In the genomic region with DNA sequence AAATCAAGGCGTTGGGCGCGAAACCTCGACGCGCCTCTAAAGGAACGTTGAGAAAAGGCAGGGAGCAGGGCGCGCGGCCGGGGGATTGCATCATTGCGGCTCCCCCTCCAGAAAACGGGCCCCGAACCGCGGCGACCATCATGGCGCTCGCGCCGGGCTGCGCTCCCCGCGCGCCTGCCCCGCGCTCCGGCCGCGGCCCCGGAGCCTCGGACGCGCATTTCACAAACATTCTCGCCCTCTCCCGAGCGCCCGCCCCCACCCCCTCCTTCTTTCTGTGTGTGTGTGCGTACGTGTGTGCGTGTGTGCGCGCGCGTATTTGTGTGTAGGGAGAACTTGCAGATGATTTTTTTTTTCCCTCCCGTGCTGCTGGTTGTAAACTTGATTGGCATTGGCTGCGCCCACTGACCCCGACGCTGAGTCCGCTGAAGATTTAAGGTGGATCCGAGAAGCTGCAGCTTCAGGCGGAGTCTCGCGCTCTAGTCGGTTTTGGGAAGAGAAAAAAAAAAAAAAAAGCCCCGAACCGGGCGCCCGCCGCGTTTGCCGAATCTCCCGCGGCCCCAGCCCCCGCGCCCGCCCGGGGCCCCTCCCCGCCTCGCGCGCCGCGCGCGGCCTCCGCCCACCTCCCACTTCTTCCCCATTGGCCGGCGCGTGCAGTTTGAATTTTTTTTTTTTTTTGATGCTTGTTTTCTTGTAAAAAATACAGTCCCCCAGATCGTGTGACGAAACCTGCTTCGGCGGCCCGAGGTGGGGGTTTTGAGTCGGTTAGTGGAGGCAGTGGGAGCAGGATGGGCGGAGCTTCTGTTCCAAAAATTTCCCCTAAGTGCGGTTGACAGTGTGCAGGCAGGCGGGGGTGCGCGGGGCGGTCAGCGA, we compare ENCODE assay signal across 8 cellular contexts. TPM values are rescaled to one million over a fixed set of nuclear protein-coding genes. Genes with fewer than 3 reads are reported as not detected.
DNase-seq lines count a peak whose midpoint lies in the region; ATAC-seq and TF ChIP-seq lines count a peak whose summit lies in the region.

No MANE protein-coding gene starts in this region.

- no peak for TF ChIP-seq EP300 in esophagus muscularis mucosa (IDR thresholded peaks at IDR 0.05)

- no peaks in the 10 kb centered on the region for H3K9me3 ChIP-seq in PC-9 (ENCODE audit: insufficient read depth, low read depth)
- no peaks in the 10 kb centered on the region for H3K9me3 ChIP-seq in esophagus muscularis mucosa

- POLR2A ChIA-PET in PC-9 (lab: Charles Lee; ENCODE audit: unreplicated experiment), result interaction anchor here (0.6 to 1.0 kb wide), 15 partner anchors 9 to 1076 kb away, joined by 3 to 16 read pairs (median 6); a partner anchor contains a TSS

- peak overlapping the region; percentile 79 for H3K4me3 ChIP-seq in Jurkat, Clone E6-1 (ENCODE audit: low read length)
- H3K4me3 ChIP-seq in PC-9, result peak overlapping the region; percentile 96
- peak overlapping the region; percentile 69 to 76 (median 72) for H3K4me3 ChIP-seq in esophagus muscularis mucosa

- H3K4me2 ChIP-seq in PC-9, result peak overlapping the region; percentile 100

- no peak for TF ChIP-seq CTCF in PC-9 (conservative IDR thresholded peaks at IDR 0.05)
- peak in 1 of 3 experiments; percentile 29 for TF ChIP-seq CTCF in esophagus muscularis mucosa (IDR thresholded peaks at IDR 0.05)

- intact Hi-C loops in PC-9 (cut with micrococcal nuclease; ENCODE audit: unreplicated experiment) (loop anchor here (1.0 to 10.0 kb wide), 6 partner anchors 8 to 479 kb away; a partner anchor contains a TSS), esophagus muscularis mucosa (cut with DNase I) (loop anchor here (5.0 kb wide), 1 partner anchor 62 kb away; a partner anchor contains a TSS)

- BruUV-seq in PC-9 (replicated peaks; lab: Mats Ljungman, UMichigan), result no TSS peak

- no peaks in the 10 kb centered on the region for H3K9me2 ChIP-seq in PC-9 (ENCODE audit: insufficient read depth)

- under 1% methylated on average over 54 of the region's 93 CpGs for WGBS in esophagus muscularis mucosa

- TF ChIP-seq POLR2A in esophagus muscularis mucosa (IDR thresholded peaks at IDR 0.05; ENCODE audit: low read depth), result peak; percentile 71

- peaks cover 41% of the 10 kb centered on the region for H3F3A ChIP-seq in PC-9 (ENCODE audit: insufficient read depth, low read depth)

- DNase-seq in DMS53 (lab: John Stamatoyannopoulos, UW) (peak; percentile 100), PC-9 (peak; percentile 96), esophagus muscularis mucosa (ENCODE audit: extremely low spot score) (peak; percentile 98), myocyte (ENCODE audit: low read depth) (peak; percentile 98)
- DNase-seq in Jurkat, Clone E6-1 (ENCODE audit: low read depth, low spot score), result peak; percentile 99
- peak; percentile 94 to 95 for DNase-seq in activated T-cell treated with anti-CD3 and anti-CD28 coated beads, Interleukin-2, amount 50 U/mL, for 48 hours
- DNase-seq in stimulated activated CD8-positive, alpha-beta memory T cell treated with anti-CD3 and anti-CD28 coated beads, Interleukin-7, amount 100 ng/mL, for 4 hours (ENCODE audit: low read depth in 2 of 2), result peak; percentile 87 to 94

- H3K36me3 ChIP-seq in PC-9 (ENCODE audit: low read depth) (peaks cover 20% of the 10 kb centered on the region), esophagus muscularis mucosa (peaks cover 0 to 19% (median 9%) of the 10 kb centered on the region in 4 donors)

- CTCF ChIA-PET in PC-9 (lab: Charles Lee), result interaction anchor here (0.7 to 3.0 kb wide), 3 partner anchors 12 to 171 kb away, joined by 3 to 17 read pairs (median 6); no protein-coding TSS in a partner anchor

- peak overlapping the region; percentile 80 for H2AFZ ChIP-seq in PC-9

- H3K27ac ChIP-seq in PC-9 (peak overlapping the region; percentile 98), esophagus muscularis mucosa (replicated peaks in 1 of 4) (peak overlapping the region; percentile 98 to 100 (median 99))

- peaks cover 27% of the 10 kb centered on the region for H3K4me1 ChIP-seq in PC-9 (replicated peaks; ENCODE audit: insufficient read depth)
- peaks cover 28 to 43% (median 39%) of the 10 kb centered on the region in 4 donors for H3K4me1 ChIP-seq in esophagus muscularis mucosa

- H3K79me2 ChIP-seq in PC-9 (ENCODE audit: low read depth), result peaks cover 80% of the 10 kb centered on the region

- no peaks in the 10 kb centered on the region for H4K20me1 ChIP-seq in PC-9 (ENCODE audit: insufficient read depth)

- peak; percentile 57 for ATAC-seq in GM21717 (IDR thresholded peaks at IDR 0.05; ENCODE audit: unreplicated experiment)

- H3K27me3 ChIP-seq in PC-9 (ENCODE audit: insufficient read depth, low read depth) (no peaks in the 10 kb centered on the region), esophagus muscularis mucosa (no peaks in the 10 kb centered on the region)

RNA-seq across cellular contexts. Expression of a gene that starts 8.2 kb away (rescaled TPM):
- 91.3 TPM for polyA plus RNA-seq in Jurkat, Clone E6-1 (2012; ENCODE audit: insufficient read depth, insufficient read length)
- 54.9 and 67.5 TPM in 2 replicates for total RNA-seq in PC-9 (2021)
- total RNA-seq in esophagus muscularis mucosa, result 10 to 100 TPM; 48.7 to 97.4 (median 70.6) TPM
- total RNA-seq in myocyte, result 40.4 and 41.4 TPM in 2 replicates
- 15.6 TPM for polyA plus RNA-seq in myocyte (2012)

RNA-seq across cellular contexts. Expression of a gene that starts 29.3 kb away (rescaled TPM):
- 1.2 TPM for polyA plus RNA-seq in Jurkat, Clone E6-1 (2012; ENCODE audit: insufficient read depth, insufficient read length)
- total RNA-seq in PC-9 (2021), result 13.2 and 19.3 TPM in 2 replicates
- total RNA-seq in esophagus muscularis mucosa, result 1 to 10 TPM in 1 of 4 donors, not detected in 3; 1.7 TPM
- total RNA-seq in myocyte, result not detected in 2 replicates
- polyA plus RNA-seq in myocyte (2012), result not detected

Comparison
In these comparisons a context has a peak if more than half of its experiments do, and no peak if none do; other contexts are left out.
1. Peak in every context shown above with its lines: DNase-seq, ATAC-seq, H3K4me3 ChIP-seq and H3K27ac ChIP-seq.